Comparison of ENCODE assay signal across 8 cellular contexts in the genomic region with DNA sequence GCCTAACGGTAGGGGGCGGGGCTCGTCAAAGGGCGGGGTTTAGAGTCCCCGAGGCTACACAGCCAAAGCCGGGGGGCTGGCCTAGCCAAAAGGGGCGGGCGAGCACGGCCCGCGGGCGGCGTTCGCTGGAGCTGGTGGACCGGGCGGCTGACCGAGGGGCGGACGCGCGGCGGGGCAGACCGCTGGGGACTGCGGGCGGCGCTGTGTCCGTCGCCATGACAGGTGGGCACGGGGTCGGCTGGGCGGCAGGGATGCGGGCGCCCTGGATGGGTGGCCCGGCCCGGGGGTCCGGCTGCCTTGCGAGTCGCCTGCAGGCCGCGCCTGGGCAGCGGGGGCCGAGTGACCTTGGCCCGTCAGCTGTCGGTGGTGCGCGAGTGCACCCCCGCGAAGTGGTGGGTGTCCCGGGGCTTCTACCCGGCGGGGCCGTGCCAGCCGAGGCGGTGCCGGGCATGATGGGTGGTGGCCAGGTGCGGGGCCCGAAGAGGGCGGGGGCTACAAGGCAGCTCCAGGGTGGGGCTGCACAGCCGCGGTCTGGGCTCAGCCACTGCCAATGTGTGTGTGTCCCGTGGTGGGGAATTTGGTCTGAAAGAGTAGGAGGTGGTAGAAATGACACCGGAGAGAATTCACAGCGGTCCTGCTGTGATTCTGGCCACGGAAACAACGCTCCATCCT. TPM values are rescaled to one million over a fixed set of nuclear protein-coding genes. Genes with fewer than 3 reads are reported as not detected.
DNase-seq lines count a peak whose midpoint lies in the region; ATAC-seq and TF ChIP-seq lines count a peak whose summit lies in the region.

A gene with protein sequence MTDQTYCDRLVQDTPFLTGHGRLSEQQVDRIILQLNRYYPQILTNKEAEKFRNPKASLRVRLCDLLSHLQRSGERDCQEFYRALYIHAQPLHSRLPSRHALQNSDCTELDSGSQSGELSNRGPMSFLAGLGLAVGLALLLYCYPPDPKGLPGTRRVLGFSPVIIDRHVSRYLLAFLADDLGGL (plus strand): TSS at position 87 of the 672 bp plus-strand sequence. CDS start 129 bp downstream, at position 216.

- H2AFZ ChIP-seq in KMS-11 (ENCODE audit: low read depth): peak within 1 kb of the TSS; percentile 88

- POLR2A ChIA-PET in activated CD8-positive, alpha-beta T cell treated with anti-CD3 and anti-CD28 coated beads for 36 hours (lab: Charles Lee): interaction anchor here (0.6 to 1.9 kb wide), 8 partner anchors 10 to 354 kb away, joined by 3 to 9 read pairs (median 4); a partner anchor contains a TSS
- POLR2A ChIA-PET in GM10248 (lab: Yijun Ruan, JAX): interaction anchor here (0.6 kb wide), 1 partner anchor 333 kb away, joined by 3 read pairs; no protein-coding TSS in a partner anchor

- intact Hi-C loops in activated CD8-positive, alpha-beta T cell treated with anti-CD3 and anti-CD28 coated beads for 36 hours (cut with micrococcal nuclease): loop anchor here (5.0 to 10.0 kb wide), 3 partner anchors 34 to 131 kb away; a partner anchor contains a TSS
- intact Hi-C loops in tibial artery (cut with DNase I; ENCODE audit: low total_unique reads): loop anchor here (5.0 to 10.0 kb wide), 2 partner anchors 39 to 981 kb away; a partner anchor contains a TSS

- H3K36me3 ChIP-seq in KMS-11 (ENCODE audit: insufficient read depth) (no peaks in the 10 kb centered on the region), muscle layer of colon (ENCODE audit: insufficient read depth, low read length) (no peaks in the 10 kb centered on the region), tibial artery (no peaks in the 10 kb centered on the region)

- H3K9me3 ChIP-seq in muscle layer of colon (ENCODE audit: low read length) (no peaks in the 10 kb centered on the region), tibial artery (peaks cover 2 to 9% (median 7%) of the 10 kb centered on the region in 3 donors)

- peak; percentile 16 for ATAC-seq in GM21576 (IDR thresholded peaks at IDR 0.05; ENCODE audit: unreplicated experiment)
- ATAC-seq in activated CD8-positive, alpha-beta T cell treated with anti-CD3 and anti-CD28 coated beads for 36 hours: no peak

- TF ChIP-seq CTCF in KMS-11 (conservative IDR thresholded peaks at IDR 0.05; ENCODE audit: low read depth, low read length): no peak
- no peak for TF ChIP-seq CTCF in activated CD8-positive, alpha-beta T cell treated with anti-CD3 and anti-CD28 coated beads for 36 hours (IDR thresholded peaks at IDR 0.05)
- TF ChIP-seq CTCF in tibial artery (IDR thresholded peaks at IDR 0.05): no peak
- TF ChIP-seq CTCF in GM10248 (IDR thresholded peaks at IDR 0.05; ENCODE audit: control extremely low read depth, extremely low read depth, low read depth, missing control alignments): no peak

- peak within 1 kb of the TSS; percentile 97 for H3K27ac Mint-ChIP-seq in activated CD8-positive, alpha-beta T cell treated with anti-CD3 and anti-CD28 coated beads for 36 hours

- DNase-seq in Daoy (ENCODE audit: low read depth) (peak; percentile 60), erythroblast (lab: John Stamatoyannopoulos, UW) (peak; percentile 63 to 67), tibial artery (peak; percentile 74 to 88), GM10248 (ENCODE audit: extremely low spot score) (no peak)
- peak; percentile 62 for DNase-seq in activated CD8-positive, alpha-beta T cell treated with anti-CD3 and anti-CD28 coated beads for 36 hours

- peaks cover 16% of the 10 kb centered on the region for H3K9me3 Mint-ChIP-seq in activated CD8-positive, alpha-beta T cell treated with anti-CD3 and anti-CD28 coated beads for 36 hours

- no peak within 1 kb of the TSS for H3K4me3 ChIP-seq in KMS-11 (IDR thresholded peaks at IDR 0.05; ENCODE audit: insufficient read depth, low read depth, low read length)
- H3K4me3 ChIP-seq in muscle layer of colon (ENCODE audit: low read depth in 1 of 2, low read length in 2 of 2): peak within 1 kb of the TSS; percentile 85 to 89
- peak within 1 kb of the TSS; percentile 89 to 93 for H3K4me3 ChIP-seq in tibial artery

- peaks cover 65% of the 10 kb centered on the region for H3K4me1 Mint-ChIP-seq in activated CD8-positive, alpha-beta T cell treated with anti-CD3 and anti-CD28 coated beads for 36 hours (ENCODE audit: low read depth)

- no peak for TF ChIP-seq POLR2A in erythroblast (IDR thresholded peaks at IDR 0.05; ENCODE audit: low read length)

- H3K27me3 Mint-ChIP-seq in activated CD8-positive, alpha-beta T cell treated with anti-CD3 and anti-CD28 coated beads for 36 hours: no peaks in the 10 kb centered on the region

- H3K27ac ChIP-seq in KMS-11 (peak within 1 kb of the TSS; percentile 73), muscle layer of colon (ENCODE audit: low read depth, low read length) (peak within 1 kb of the TSS; percentile 92), tibial artery (peak within 1 kb of the TSS; percentile 96 to 97)

- H3K4me1 ChIP-seq in KMS-11 (ENCODE audit: low read depth, poor library complexity, severe bottlenecking) (peaks cover 33% of the 10 kb centered on the region), muscle layer of colon (ENCODE audit: insufficient read depth, low read length) (peaks cover 44% of the 10 kb centered on the region), tibial artery (peaks cover 7 to 53% (median 45%) of the 10 kb centered on the region in 4 donors)

- H3K4me2 ChIP-seq in KMS-11: peak within 1 kb of the TSS; percentile 80

- no peaks in the 10 kb centered on the region for H4K20me1 ChIP-seq in KMS-11 (ENCODE audit: insufficient read depth)

- H3K27me3 ChIP-seq in KMS-11 (ENCODE audit: insufficient read depth, low read depth) (no peaks in the 10 kb centered on the region), muscle layer of colon (ENCODE audit: control insufficient read depth in 1 of 2, insufficient read depth in 2 of 2, low read length in 2 of 2) (no peaks in the 10 kb centered on the region), tibial artery (no peaks in the 10 kb centered on the region)

- CTCF ChIA-PET in activated CD8-positive, alpha-beta T cell treated with anti-CD3 and anti-CD28 coated beads for 36 hours (lab: Charles Lee): interaction anchor here (1.0 to 4.4 kb wide), 3 partner anchors 13 to 43 kb away, joined by 3 to 25 read pairs (median 3); no protein-coding TSS in a partner anchor
- CTCF ChIA-PET in GM10248 (lab: Yijun Ruan, JAX): interaction anchor here (1.0 to 5.7 kb wide), 3 partner anchors 12 to 470 kb away, joined by 3 to 51 read pairs (median 5); a partner anchor contains a TSS

- peaks cover 12% of the 10 kb centered on the region for H3K36me3 Mint-ChIP-seq in activated CD8-positive, alpha-beta T cell treated with anti-CD3 and anti-CD28 coated beads for 36 hours (ENCODE audit: low read depth)

- no peaks in the 10 kb centered on the region for H3K79me2 ChIP-seq in KMS-11 (ENCODE audit: insufficient read depth, low read depth)

- peak within 1 kb of the TSS; percentile 79 for H3K9ac ChIP-seq in KMS-11
- H3K9ac ChIP-seq in muscle layer of colon (ENCODE audit: low read length): peak within 1 kb of the TSS; percentile 83

- peak within 1 kb of the TSS; percentile 86 for H3K4me3 Mint-ChIP-seq in activated CD8-positive, alpha-beta T cell treated with anti-CD3 and anti-CD28 coated beads for 36 hours

RNA-seq across cellular contexts. Expression of the gene that starts here (rescaled TPM):
- total RNA-seq in Daoy (2014; rRNA removed; shearing (Covaris generic)): 36.1 and 64.4 TPM in 2 replicates
- total RNA-seq in activated CD8-positive, alpha-beta T cell treated with anti-CD3 and anti-CD28 coated beads for 36 hours: 10 to 100 TPM; 42.9 to 43.4 TPM
